In the genomic region with DNA sequence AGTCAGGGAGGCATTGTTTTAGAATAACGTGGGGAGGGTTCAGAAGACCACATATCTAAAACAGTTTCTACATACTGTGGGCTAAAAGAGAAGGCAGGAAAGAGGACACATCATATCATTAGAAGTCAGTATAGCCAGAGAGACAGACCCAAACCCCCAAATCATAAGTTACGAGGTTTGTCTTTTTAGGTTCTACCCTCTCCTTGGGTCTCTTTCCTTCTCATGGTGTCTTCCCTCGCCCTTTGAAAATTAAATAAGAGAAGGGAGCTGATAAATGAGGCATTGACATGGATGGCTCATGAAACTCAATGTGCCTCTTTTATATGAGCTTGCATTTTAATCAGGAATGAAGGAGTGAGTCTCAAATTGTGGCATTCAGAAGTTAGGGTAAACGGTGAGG, we compare ENCODE assay signal across 26 cellular contexts. TPM values are rescaled to one million over a fixed set of nuclear protein-coding genes. Genes with fewer than 3 reads are reported as not detected.
DNase-seq lines count a peak whose midpoint lies in the region; TF ChIP-seq lines count a peak whose summit lies in the region.
"Had no signal": no experiment of that assay in that cellular context is flagged by ENCODE, and none has a peak within 500 bp of the region (broad histone marks: within the 10 kb centered on the region; RNA-seq: fewer than 3 reads in every experiment).

No MANE protein-coding gene starts in this region.

- H3K4me3 ChIP-seq in ACC112 (ENCODE audit: low read depth, low read length) = no peak overlapping the region
- no peak overlapping the region for H3K4me3 ChIP-seq in SJSA1
- no peak overlapping the region for H3K4me3 ChIP-seq in esophagus squamous epithelium
- no peak overlapping the region for H3K4me3 ChIP-seq in smooth muscle cell
- H3K4me3 ChIP-seq: neural progenitor cell, right atrium auricular region, SJCRH30, spleen had no signal

- H4K20me1 ChIP-seq in smooth muscle cell (ENCODE audit: low read depth) = no peaks in the 10 kb centered on the region

- no peaks in the 10 kb centered on the region for H3K36me3 ChIP-seq in ACC112 (ENCODE audit: insufficient read depth, low read length)
- H3K36me3 ChIP-seq in SJSA1 = no peaks in the 10 kb centered on the region
- no peaks in the 10 kb centered on the region for H3K36me3 ChIP-seq in esophagus squamous epithelium
- no peaks in the 10 kb centered on the region for H3K36me3 ChIP-seq in smooth muscle cell (ENCODE audit: low read depth)
- H3K36me3 ChIP-seq: neural progenitor cell, right atrium auricular region, SJCRH30, spleen had no signal

- H3F3A ChIP-seq in smooth muscle cell (ENCODE audit: low read depth) = no peaks in the 10 kb centered on the region

- DNase-seq in SJSA1 (ENCODE audit: low read depth in 1 of 2, low spot score in 2 of 2) (no peak), esophagus squamous epithelium (lab: John Stamatoyannopoulos, UW) (no peak), smooth muscle cell (lab: John Stamatoyannopoulos, UW; ENCODE audit: unreplicated experiment) (no peak), NCI-H1694 (lab: John Stamatoyannopoulos, UW) (no peak), GM19240 (ENCODE audit: insufficient read length, low spot score) (no peak), NOMO-1 treated with DMSO at 0.1 percent for 48 hours (lab: John Stamatoyannopoulos, UW; ENCODE audit: unreplicated experiment) (no peak), GM10266 (ENCODE audit: extremely low spot score) (no peak)
- DNase-seq: activated CD8-positive, alpha-beta T cell treated with anti-CD3 and anti-CD28 coated beads for 36 hours; activated naive CD4-positive, alpha-beta T cell treated with anti-CD3 and anti-CD28 coated beads for 36 hours; AML-193; CD4-positive, alpha-beta T cell; cerebellar nuclear complex; KG1; MM.1S; NCI-H1417 treated with DMSO at 0.1 percent for 48 hours; NCI-H2227 treated with DMSO at 0.1 percent for 48 hours; NCI-H526 treated with DMSO at 0.1 percent for 48 hours; SJCRH30; spleen; T-helper 9 cell had no signal

- H3K9me3 ChIP-seq in SJSA1 (replicated peaks) = no peaks in the 10 kb centered on the region
- no peaks in the 10 kb centered on the region for H3K9me3 ChIP-seq in esophagus squamous epithelium
- H3K9me3 ChIP-seq in smooth muscle cell (replicated peaks; ENCODE audit: low read depth) = no peaks in the 10 kb centered on the region
- H3K9me3 ChIP-seq: right atrium auricular region, SJCRH30, spleen had no signal

- H3K79me2 ChIP-seq in ACC112 (ENCODE audit: control insufficient read depth, insufficient read depth, low read length, unreplicated experiment) (no peaks in the 10 kb centered on the region), smooth muscle cell (ENCODE audit: low read depth) (no peaks in the 10 kb centered on the region)

- TF ChIP-seq CTCF in esophagus squamous epithelium (IDR thresholded peaks at IDR 0.05) = no peak
- TF ChIP-seq CTCF in smooth muscle cell (IDR thresholded peaks at IDR 0.05; ENCODE audit: borderline replicate concordance, insufficient read depth, poor library complexity, severe bottlenecking) = no peak
- TF ChIP-seq CTCF in GM10266 (IDR thresholded peaks at IDR 0.05; ENCODE audit: control insufficient read depth, insufficient read depth, low read depth, missing control alignments) = no peak

- H2AFZ ChIP-seq in ACC112 (ENCODE audit: low read length, unreplicated experiment) (peak overlapping the region; percentile 64), smooth muscle cell (ENCODE audit: low read depth) (no peak overlapping the region)
- H2AFZ ChIP-seq: neural progenitor cell had no signal

- no peak overlapping the region for H3K4me2 ChIP-seq in smooth muscle cell
- H3K4me2 ChIP-seq: neural progenitor cell had no signal

- H3K27me3 ChIP-seq in ACC112 (ENCODE audit: insufficient read depth, low read length) = no peaks in the 10 kb centered on the region
- H3K27me3 ChIP-seq in SJSA1 (replicated peaks) = no peaks in the 10 kb centered on the region
- H3K27me3 ChIP-seq in esophagus squamous epithelium = no peaks in the 10 kb centered on the region
- peaks cover 32% of the 10 kb centered on the region for H3K27me3 ChIP-seq in smooth muscle cell (ENCODE audit: low read depth)
- H3K27me3 ChIP-seq: right atrium auricular region had no signal

- WGBS in esophagus squamous epithelium, 2 donors = 50 to 62% methylated on average over 4 of the region's 4 CpGs
- 83% methylated on average over 4 of the region's 4 CpGs for WGBS in smooth muscle cell (ENCODE audit: low lambda C conversion rate)

- H3K4me1 ChIP-seq in ACC112 (ENCODE audit: control insufficient read depth, insufficient read depth, low read length, unreplicated experiment) (peaks cover 21% of the 10 kb centered on the region), SJSA1 (replicated peaks) (peaks cover 13% of the 10 kb centered on the region), esophagus squamous epithelium (peaks cover 0 to 18% (median 0%) of the 10 kb centered on the region in 3 donors), smooth muscle cell (ENCODE audit: low read depth) (no peaks in the 10 kb centered on the region)
- H3K4me1 ChIP-seq: neural progenitor cell, right atrium auricular region, SJCRH30, spleen had no signal

- intact Hi-C loops in esophagus squamous epithelium (cut with DNase I) = no loop called here

- H3K27ac ChIP-seq in ACC112 (ENCODE audit: low read depth, low read length) = peak overlapping the region; percentile 84
- H3K27ac ChIP-seq in SJSA1 = 0 out of 2 replicates have a peak overlapping the region, but pooled peaks have one; percentile 1
- peak overlapping the region in 3 of 4 donors; percentile 66 to 84 (median 82) for H3K27ac ChIP-seq in esophagus squamous epithelium
- H3K27ac ChIP-seq in smooth muscle cell (ENCODE audit: low read depth) = peak overlapping the region; percentile 0
- H3K27ac ChIP-seq: neural progenitor cell, right atrium auricular region, SJCRH30, spleen had no signal

- H3K9ac ChIP-seq in smooth muscle cell (ENCODE audit: low read depth) = no peak overlapping the region
- H3K9ac ChIP-seq: neural progenitor cell had no signal

- no peak for TF ChIP-seq POLR2A in esophagus squamous epithelium (IDR thresholded peaks at IDR 0.05)

RNA-seq across cellular contexts. Expression of a gene that starts 3.4 kb away (rescaled TPM):
- total RNA-seq in SJSA1 (2014; rRNA removed; shearing (Covaris generic)) = 0.18 TPM in 1 of 2 replicates, not detected in the other
- total RNA-seq in esophagus squamous epithelium = 1 to 10 TPM in 3 of 4 donors, under 1 TPM in 1; 0.26 to 5.9 (median 2.6) TPM
- 6.3 and 9.1 TPM in 2 replicates for total RNA-seq in smooth muscle cell
- polyA plus RNA-seq in smooth muscle cell = 1.1 and 2.8 TPM in 2 replicates
- total RNA-seq: A172; activated CD8-positive, alpha-beta T cell treated with anti-CD3 and anti-CD28 coated beads for 36 hours; CD4-positive, alpha-beta T cell; dermis microvascular lymphatic vessel endothelial cell; SJCRH30; spleen had no signal
- polyA plus RNA-seq: spleen had no signal

RNA-seq across cellular contexts. Expression of a gene that starts 30.8 kb away (rescaled TPM):
- not detected in 2 replicates for total RNA-seq in SJSA1 (2014; rRNA removed; shearing (Covaris generic))
- total RNA-seq in esophagus squamous epithelium = not detected
- not detected in 2 replicates for total RNA-seq in smooth muscle cell
- not detected in 2 replicates for polyA plus RNA-seq in smooth muscle cell
- total RNA-seq: A172; activated CD8-positive, alpha-beta T cell treated with anti-CD3 and anti-CD28 coated beads for 36 hours; activated naive CD4-positive, alpha-beta T cell treated with anti-CD3 and anti-CD28 coated beads for 36 hours; CD4-positive, alpha-beta T cell; dermis microvascular lymphatic vessel endothelial cell; right atrium auricular region; spleen had no signal
- polyA plus RNA-seq: adipose tissue, spleen had no signal

Comparison
In these comparisons a context has a peak if more than half of its experiments do, and no peak if none do; other contexts are left out.
1. H3K27ac ChIP-seq: peak in every context shown above with its lines; median percentile 84 in ACC112; 82 in esophagus squamous epithelium; 1 in SJSA1; 0 in smooth muscle cell.